In the genomic region with DNA sequence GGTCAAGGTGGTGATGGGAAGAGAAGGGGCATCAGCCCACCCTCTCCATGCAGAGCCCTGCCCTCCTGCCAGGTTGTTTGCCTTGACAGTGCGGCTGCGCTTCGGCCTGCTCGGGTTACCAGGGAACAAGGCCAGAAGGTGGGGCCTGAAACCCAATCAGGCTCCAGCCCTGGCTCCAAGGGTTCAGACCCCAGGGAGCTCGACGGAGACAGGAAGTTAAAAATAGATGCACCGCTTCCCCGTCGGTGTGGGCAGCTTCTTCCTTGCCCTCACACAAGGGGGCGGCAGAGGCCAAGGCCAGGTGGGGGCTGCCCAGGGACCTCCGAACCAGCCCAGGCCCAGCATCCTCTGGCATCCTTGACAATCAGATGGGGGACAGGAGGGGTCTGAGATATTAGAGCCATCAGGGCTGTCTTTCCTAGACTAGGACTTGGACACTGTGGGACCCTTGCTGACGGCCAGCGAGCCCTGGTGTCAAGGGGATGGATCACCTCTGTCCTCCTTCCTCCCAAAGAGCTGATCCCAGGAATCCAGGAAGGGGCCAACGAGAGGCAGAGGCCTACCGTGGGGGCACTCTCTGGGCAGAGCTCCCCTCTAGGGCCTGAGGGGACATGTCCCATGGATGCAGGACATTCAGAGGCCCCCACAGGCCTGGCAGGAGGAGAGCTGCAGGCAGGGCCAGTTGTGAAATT, we compare ENCODE assay signal across 1 cellular context.
TF ChIP-seq lines count a peak whose summit lies in the region.

No MANE protein-coding gene starts in this region.

TF ChIP-seq in HepG2, 621 proteins besides CTCF, POLR2A, EP300 and RAD21 (continued from another document and continues in another):
- TF ChIP-seq, protein P1, sequence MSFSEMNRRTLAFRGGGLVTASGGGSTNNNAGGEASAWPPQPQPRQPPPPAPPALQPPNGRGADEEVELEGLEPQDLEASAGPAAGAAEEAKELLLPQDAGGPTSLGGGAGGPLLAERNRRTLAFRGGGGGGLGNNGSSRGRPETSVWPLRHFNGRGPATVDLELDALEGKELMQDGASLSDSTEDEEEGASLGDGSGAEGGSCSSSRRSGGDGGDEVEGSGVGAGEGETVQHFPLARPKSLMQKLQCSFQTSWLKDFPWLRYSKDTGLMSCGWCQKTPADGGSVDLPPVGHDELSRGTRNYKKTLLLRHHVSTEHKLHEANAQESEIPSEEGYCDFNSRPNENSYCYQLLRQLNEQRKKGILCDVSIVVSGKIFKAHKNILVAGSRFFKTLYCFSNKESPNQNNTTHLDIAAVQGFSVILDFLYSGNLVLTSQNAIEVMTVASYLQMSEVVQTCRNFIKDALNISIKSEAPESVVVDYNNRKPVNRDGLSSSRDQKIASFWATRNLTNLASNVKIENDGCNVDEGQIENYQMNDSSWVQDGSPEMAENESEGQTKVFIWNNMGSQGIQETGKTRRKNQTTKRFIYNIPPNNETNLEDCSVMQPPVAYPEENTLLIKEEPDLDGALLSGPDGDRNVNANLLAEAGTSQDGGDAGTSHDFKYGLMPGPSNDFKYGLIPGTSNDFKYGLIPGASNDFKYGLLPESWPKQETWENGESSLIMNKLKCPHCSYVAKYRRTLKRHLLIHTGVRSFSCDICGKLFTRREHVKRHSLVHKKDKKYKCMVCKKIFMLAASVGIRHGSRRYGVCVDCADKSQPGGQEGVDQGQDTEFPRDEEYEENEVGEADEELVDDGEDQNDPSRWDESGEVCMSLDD (CRISPR knock-in tag; IDR thresholded peaks at IDR 0.05; ENCODE audit: borderline replicate concordance), result no peak
- 0 out of 2 replicates have a peak, but pooled peaks have one; percentile 3 for TF ChIP-seq ZNF143 (CRISPR knock-in tag; IDR thresholded peaks at IDR 0.05)
- TF ChIP-seq ZNF567 (CRISPR knock-in tag; IDR thresholded peaks at IDR 0.05; ENCODE audit: borderline replicate concordance), result no peak
- TF ChIP-seq, protein P2, sequence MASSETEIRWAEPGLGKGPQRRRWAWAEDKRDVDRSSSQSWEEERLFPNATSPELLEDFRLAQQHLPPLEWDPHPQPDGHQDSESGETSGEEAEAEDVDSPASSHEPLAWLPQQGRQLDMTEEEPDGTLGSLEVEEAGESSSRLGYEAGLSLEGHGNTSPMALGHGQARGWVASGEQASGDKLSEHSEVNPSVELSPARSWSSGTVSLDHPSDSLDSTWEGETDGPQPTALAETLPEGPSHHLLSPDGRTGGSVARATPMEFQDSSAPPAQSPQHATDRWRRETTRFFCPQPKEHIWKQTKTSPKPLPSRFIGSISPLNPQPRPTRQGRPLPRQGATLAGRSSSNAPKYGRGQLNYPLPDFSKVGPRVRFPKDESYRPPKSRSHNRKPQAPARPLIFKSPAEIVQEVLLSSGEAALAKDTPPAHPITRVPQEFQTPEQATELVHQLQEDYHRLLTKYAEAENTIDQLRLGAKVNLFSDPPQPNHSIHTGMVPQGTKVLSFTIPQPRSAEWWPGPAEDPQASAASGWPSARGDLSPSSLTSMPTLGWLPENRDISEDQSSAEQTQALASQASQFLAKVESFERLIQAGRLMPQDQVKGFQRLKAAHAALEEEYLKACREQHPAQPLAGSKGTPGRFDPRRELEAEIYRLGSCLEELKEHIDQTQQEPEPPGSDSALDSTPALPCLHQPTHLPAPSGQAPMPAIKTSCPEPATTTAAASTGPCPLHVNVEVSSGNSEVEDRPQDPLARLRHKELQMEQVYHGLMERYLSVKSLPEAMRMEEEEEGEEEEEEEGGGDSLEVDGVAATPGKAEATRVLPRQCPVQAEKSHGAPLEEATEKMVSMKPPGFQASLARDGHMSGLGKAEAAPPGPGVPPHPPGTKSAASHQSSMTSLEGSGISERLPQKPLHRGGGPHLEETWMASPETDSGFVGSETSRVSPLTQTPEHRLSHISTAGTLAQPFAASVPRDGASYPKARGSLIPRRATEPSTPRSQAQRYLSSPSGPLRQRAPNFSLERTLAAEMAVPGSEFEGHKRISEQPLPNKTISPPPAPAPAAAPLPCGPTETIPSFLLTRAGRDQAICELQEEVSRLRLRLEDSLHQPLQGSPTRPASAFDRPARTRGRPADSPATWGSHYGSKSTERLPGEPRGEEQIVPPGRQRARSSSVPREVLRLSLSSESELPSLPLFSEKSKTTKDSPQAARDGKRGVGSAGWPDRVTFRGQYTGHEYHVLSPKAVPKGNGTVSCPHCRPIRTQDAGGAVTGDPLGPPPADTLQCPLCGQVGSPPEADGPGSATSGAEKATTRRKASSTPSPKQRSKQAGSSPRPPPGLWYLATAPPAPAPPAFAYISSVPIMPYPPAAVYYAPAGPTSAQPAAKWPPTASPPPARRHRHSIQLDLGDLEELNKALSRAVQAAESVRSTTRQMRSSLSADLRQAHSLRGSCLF (CRISPR knock-in tag; IDR thresholded peaks at IDR 0.05; ENCODE audit: borderline replicate concordance), result no peak
- TF ChIP-seq, protein P3, sequence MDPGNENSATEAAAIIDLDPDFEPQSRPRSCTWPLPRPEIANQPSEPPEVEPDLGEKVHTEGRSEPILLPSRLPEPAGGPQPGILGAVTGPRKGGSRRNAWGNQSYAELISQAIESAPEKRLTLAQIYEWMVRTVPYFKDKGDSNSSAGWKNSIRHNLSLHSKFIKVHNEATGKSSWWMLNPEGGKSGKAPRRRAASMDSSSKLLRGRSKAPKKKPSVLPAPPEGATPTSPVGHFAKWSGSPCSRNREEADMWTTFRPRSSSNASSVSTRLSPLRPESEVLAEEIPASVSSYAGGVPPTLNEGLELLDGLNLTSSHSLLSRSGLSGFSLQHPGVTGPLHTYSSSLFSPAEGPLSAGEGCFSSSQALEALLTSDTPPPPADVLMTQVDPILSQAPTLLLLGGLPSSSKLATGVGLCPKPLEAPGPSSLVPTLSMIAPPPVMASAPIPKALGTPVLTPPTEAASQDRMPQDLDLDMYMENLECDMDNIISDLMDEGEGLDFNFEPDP (CRISPR knock-in tag; conservative IDR thresholded peaks at IDR 0.05), result no peak
- TF ChIP-seq, protein P4, sequence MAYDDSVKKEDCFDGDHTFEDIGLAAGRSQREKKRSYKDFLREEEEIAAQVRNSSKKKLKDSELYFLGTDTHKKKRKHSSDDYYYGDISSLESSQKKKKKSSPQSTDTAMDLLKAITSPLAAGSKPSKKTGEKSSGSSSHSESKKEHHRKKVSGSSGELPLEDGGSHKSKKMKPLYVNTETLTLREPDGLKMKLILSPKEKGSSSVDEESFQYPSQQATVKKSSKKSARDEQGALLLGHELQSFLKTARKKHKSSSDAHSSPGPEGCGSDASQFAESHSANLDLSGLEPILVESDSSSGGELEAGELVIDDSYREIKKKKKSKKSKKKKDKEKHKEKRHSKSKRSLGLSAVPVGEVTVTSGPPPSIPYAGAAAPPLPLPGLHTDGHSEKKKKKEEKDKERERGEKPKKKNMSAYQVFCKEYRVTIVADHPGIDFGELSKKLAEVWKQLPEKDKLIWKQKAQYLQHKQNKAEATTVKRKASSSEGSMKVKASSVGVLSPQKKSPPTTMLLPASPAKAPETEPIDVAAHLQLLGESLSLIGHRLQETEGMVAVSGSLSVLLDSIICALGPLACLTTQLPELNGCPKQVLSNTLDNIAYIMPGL (CRISPR knock-in tag; IDR thresholded peaks at IDR 0.05; ENCODE audit: borderline replicate concordance in 1 of 2, low read depth in 1 of 2), result peak; percentile 38 to 84; a peak in 2 of 4 replicates
- 0 out of 2 replicates have a peak, but pooled peaks have one; percentile 64 for TF ChIP-seq ZNF746 (CRISPR knock-in tag; IDR thresholded peaks at IDR 0.05)
- TF ChIP-seq, protein P5, sequence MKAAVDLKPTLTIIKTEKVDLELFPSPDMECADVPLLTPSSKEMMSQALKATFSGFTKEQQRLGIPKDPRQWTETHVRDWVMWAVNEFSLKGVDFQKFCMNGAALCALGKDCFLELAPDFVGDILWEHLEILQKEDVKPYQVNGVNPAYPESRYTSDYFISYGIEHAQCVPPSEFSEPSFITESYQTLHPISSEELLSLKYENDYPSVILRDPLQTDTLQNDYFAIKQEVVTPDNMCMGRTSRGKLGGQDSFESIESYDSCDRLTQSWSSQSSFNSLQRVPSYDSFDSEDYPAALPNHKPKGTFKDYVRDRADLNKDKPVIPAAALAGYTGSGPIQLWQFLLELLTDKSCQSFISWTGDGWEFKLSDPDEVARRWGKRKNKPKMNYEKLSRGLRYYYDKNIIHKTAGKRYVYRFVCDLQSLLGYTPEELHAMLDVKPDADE (CRISPR knock-in tag; IDR thresholded peaks at IDR 0.05), result no peak
- peak; percentile 28 for TF ChIP-seq SKI (IDR thresholded peaks at IDR 0.05; ENCODE audit: partially characterized antibody)
- TF ChIP-seq ZNF234 (CRISPR knock-in tag; conservative IDR thresholded peaks at IDR 0.05), result no peak
- TF ChIP-seq ZNF703 (CRISPR knock-in tag; IDR thresholded peaks at IDR 0.05; ENCODE audit: borderline replicate concordance), result no peak
- TF ChIP-seq EED (CRISPR knock-in tag; IDR thresholded peaks at IDR 0.05), result no peak
- peak; percentile 70; the same call in 1 of the 2 replicates for TF ChIP-seq CAMTA2 (CRISPR knock-in tag; IDR thresholded peaks at IDR 0.05; ENCODE audit: borderline replicate concordance)
- TF ChIP-seq, protein P6, sequence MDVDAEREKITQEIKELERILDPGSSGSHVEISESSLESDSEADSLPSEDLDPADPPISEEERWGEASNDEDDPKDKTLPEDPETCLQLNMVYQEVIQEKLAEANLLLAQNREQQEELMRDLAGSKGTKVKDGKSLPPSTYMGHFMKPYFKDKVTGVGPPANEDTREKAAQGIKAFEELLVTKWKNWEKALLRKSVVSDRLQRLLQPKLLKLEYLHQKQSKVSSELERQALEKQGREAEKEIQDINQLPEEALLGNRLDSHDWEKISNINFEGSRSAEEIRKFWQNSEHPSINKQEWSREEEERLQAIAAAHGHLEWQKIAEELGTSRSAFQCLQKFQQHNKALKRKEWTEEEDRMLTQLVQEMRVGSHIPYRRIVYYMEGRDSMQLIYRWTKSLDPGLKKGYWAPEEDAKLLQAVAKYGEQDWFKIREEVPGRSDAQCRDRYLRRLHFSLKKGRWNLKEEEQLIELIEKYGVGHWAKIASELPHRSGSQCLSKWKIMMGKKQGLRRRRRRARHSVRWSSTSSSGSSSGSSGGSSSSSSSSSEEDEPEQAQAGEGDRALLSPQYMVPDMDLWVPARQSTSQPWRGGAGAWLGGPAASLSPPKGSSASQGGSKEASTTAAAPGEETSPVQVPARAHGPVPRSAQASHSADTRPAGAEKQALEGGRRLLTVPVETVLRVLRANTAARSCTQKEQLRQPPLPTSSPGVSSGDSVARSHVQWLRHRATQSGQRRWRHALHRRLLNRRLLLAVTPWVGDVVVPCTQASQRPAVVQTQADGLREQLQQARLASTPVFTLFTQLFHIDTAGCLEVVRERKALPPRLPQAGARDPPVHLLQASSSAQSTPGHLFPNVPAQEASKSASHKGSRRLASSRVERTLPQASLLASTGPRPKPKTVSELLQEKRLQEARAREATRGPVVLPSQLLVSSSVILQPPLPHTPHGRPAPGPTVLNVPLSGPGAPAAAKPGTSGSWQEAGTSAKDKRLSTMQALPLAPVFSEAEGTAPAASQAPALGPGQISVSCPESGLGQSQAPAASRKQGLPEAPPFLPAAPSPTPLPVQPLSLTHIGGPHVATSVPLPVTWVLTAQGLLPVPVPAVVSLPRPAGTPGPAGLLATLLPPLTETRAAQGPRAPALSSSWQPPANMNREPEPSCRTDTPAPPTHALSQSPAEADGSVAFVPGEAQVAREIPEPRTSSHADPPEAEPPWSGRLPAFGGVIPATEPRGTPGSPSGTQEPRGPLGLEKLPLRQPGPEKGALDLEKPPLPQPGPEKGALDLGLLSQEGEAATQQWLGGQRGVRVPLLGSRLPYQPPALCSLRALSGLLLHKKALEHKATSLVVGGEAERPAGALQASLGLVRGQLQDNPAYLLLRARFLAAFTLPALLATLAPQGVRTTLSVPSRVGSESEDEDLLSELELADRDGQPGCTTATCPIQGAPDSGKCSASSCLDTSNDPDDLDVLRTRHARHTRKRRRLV (CRISPR knock-in tag; IDR thresholded peaks at IDR 0.05), result no peak
- TF ChIP-seq, protein P7, sequence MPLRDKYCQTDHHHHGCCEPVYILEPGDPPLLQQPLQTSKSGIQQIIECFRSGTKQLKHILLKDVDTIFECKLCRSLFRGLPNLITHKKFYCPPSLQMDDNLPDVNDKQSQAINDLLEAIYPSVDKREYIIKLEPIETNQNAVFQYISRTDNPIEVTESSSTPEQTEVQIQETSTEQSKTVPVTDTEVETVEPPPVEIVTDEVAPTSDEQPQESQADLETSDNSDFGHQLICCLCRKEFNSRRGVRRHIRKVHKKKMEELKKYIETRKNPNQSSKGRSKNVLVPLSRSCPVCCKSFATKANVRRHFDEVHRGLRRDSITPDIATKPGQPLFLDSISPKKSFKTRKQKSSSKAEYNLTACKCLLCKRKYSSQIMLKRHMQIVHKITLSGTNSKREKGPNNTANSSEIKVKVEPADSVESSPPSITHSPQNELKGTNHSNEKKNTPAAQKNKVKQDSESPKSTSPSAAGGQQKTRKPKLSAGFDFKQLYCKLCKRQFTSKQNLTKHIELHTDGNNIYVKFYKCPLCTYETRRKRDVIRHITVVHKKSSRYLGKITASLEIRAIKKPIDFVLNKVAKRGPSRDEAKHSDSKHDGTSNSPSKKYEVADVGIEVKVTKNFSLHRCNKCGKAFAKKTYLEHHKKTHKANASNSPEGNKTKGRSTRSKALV (CRISPR knock-in tag; IDR thresholded peaks at IDR 0.05), result 0 out of 2 replicates have a peak, but pooled peaks have one; percentile 36
- TF ChIP-seq, protein P8, sequence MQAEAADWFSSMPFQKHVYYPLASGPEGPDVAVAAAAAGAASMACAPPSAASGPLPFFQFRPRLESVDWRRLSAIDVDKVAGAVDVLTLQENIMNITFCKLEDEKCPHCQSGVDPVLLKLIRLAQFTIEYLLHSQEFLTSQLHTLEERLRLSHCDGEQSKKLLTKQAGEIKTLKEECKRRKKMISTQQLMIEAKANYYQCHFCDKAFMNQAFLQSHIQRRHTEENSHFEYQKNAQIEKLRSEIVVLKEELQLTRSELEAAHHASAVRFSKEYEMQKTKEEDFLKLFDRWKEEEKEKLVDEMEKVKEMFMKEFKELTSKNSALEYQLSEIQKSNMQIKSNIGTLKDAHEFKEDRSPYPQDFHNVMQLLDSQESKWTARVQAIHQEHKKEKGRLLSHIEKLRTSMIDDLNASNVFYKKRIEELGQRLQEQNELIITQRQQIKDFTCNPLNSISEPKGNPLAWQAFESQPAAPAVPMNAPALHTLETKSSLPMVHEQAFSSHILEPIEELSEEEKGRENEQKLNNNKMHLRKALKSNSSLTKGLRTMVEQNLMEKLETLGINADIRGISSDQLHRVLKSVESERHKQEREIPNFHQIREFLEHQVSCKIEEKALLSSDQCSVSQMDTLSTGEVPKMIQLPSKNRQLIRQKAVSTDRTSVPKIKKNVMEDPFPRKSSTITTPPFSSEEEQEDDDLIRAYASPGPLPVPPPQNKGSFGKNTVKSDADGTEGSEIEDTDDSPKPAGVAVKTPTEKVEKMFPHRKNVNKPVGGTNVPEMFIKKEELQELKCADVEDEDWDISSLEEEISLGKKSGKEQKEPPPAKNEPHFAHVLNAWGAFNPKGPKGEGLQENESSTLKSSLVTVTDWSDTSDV (CRISPR knock-in tag; IDR thresholded peaks at IDR 0.05), result peak; percentile 71; the same call in 1 of the 2 replicates
- peak; percentile 49; the same call in 1 of the 2 replicates for TF ChIP-seq NRL (CRISPR knock-in tag; IDR thresholded peaks at IDR 0.05; ENCODE audit: borderline replicate concordance)
- no peak for TF ChIP-seq ZFAT (CRISPR knock-in tag; conservative IDR thresholded peaks at IDR 0.05)
- TF ChIP-seq ZNF354B (CRISPR knock-in tag; IDR thresholded peaks at IDR 0.05), result no peak
- TF ChIP-seq, protein P9, sequence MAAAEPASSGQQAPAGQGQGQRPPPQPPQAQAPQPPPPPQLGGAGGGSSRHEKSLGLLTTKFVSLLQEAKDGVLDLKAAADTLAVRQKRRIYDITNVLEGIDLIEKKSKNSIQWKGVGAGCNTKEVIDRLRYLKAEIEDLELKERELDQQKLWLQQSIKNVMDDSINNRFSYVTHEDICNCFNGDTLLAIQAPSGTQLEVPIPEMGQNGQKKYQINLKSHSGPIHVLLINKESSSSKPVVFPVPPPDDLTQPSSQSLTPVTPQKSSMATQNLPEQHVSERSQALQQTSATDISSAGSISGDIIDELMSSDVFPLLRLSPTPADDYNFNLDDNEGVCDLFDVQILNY (CRISPR knock-in tag; conservative IDR thresholded peaks at IDR 0.05), result no peak
- TF ChIP-seq FLYWCH1 (CRISPR knock-in tag; IDR thresholded peaks at IDR 0.05), result no peak
